Comparison of ENCODE assay signal across 1 cellular context in genomic region chr11:64113462-64113780, GRCh38.
TF ChIP-seq lines count a peak whose summit lies in the region.

No MANE protein-coding gene starts in this region.

TF ChIP-seq in IMR-90, 13 proteins besides CTCF, POLR2A, EP300 and RAD21:
- no peak for TF ChIP-seq USF2 (IDR thresholded peaks at IDR 0.05; ENCODE audit: low read depth, low read length)
- TF ChIP-seq RFX5 (IDR thresholded peaks at IDR 0.05; ENCODE audit: low read depth, low read length): no peak
- TF ChIP-seq FOS (IDR thresholded peaks at IDR 0.05; ENCODE audit: low read depth, low read length): no peak
- TF ChIP-seq RCOR1 (IDR thresholded peaks at IDR 0.05; ENCODE audit: insufficient replicate concordance, low read length): no peak
- no peak for TF ChIP-seq MXI1 (IDR thresholded peaks at IDR 0.05; ENCODE audit: borderline replicate concordance, low read depth, low read length)
- TF ChIP-seq BHLHE40 (IDR thresholded peaks at IDR 0.05; ENCODE audit: low read depth, low read length): no peak
- no peak for TF ChIP-seq MAFK (IDR thresholded peaks at IDR 0.05; ENCODE audit: low read depth, low read length)
- TF ChIP-seq SMC3 (IDR thresholded peaks at IDR 0.05; ENCODE audit: low read depth, low read length): no peak
- TF ChIP-seq CHD1 (IDR thresholded peaks at IDR 0.05; ENCODE audit: low read depth, low read length): no peak
- TF ChIP-seq ELK1 (IDR thresholded peaks at IDR 0.05; ENCODE audit: borderline replicate concordance, low read depth, low read length): no peak
- TF ChIP-seq NFE2L2 (IDR thresholded peaks at IDR 0.05; ENCODE audit: low read depth, low read length): no peak
- no peak for TF ChIP-seq CEBPB (IDR thresholded peaks at IDR 0.05; ENCODE audit: low read depth, low read length)
- TF ChIP-seq MAZ (IDR thresholded peaks at IDR 0.05; ENCODE audit: borderline replicate concordance, low read depth, low read length): no peak
